1 cellular context compared by ENCODE assay signal in the genomic region with DNA sequence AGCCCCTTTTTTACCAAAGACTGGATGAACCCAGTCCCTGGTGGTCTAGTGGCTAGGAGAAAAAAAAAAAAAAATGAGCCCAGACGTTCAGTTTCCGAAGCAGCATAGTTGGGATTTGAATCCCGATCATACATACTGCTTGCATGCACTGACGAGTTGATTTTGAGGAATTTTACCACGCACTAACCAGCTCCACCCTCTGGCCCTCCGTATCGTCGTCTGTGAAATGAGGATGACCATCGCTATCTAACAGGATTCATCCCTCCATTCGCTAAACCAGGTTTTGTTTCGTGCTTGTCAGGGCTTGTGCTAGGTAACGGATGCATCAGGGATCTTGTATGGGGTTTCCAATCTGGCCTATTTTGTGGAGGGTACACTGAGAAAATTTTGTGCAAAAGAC.
TF ChIP-seq lines count a peak whose summit lies in the region.

No MANE protein-coding gene starts in this region.

TF ChIP-seq in SK-N-SH, 30 proteins besides CTCF, POLR2A, EP300 and RAD21 (continued from another document):
- TF ChIP-seq, protein P1, sequence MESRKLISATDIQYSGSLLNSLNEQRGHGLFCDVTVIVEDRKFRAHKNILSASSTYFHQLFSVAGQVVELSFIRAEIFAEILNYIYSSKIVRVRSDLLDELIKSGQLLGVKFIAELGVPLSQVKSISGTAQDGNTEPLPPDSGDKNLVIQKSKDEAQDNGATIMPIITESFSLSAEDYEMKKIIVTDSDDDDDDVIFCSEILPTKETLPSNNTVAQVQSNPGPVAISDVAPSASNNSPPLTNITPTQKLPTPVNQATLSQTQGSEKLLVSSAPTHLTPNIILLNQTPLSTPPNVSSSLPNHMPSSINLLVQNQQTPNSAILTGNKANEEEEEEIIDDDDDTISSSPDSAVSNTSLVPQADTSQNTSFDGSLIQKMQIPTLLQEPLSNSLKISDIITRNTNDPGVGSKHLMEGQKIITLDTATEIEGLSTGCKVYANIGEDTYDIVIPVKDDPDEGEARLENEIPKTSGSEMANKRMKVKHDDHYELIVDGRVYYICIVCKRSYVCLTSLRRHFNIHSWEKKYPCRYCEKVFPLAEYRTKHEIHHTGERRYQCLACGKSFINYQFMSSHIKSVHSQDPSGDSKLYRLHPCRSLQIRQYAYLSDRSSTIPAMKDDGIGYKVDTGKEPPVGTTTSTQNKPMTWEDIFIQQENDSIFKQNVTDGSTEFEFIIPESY (IDR thresholded peaks at IDR 0.05; ENCODE audit: borderline replicate concordance, low read depth) = no peak
- TF ChIP-seq, protein P2, sequence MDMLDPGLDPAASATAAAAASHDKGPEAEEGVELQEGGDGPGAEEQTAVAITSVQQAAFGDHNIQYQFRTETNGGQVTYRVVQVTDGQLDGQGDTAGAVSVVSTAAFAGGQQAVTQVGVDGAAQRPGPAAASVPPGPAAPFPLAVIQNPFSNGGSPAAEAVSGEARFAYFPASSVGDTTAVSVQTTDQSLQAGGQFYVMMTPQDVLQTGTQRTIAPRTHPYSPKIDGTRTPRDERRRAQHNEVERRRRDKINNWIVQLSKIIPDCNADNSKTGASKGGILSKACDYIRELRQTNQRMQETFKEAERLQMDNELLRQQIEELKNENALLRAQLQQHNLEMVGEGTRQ (IDR thresholded peaks at IDR 0.05; ENCODE audit: borderline replicate concordance, low read depth, low read length) = no peak
- TF ChIP-seq SMC3 (IDR thresholded peaks at IDR 0.05; ENCODE audit: low read depth, low read length) = no peak
- TF ChIP-seq, protein P3, sequence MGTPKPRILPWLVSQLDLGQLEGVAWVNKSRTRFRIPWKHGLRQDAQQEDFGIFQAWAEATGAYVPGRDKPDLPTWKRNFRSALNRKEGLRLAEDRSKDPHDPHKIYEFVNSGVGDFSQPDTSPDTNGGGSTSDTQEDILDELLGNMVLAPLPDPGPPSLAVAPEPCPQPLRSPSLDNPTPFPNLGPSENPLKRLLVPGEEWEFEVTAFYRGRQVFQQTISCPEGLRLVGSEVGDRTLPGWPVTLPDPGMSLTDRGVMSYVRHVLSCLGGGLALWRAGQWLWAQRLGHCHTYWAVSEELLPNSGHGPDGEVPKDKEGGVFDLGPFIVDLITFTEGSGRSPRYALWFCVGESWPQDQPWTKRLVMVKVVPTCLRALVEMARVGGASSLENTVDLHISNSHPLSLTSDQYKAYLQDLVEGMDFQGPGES (IDR thresholded peaks at IDR 0.05; ENCODE audit: low read depth, low read length) = no peak
